ENCODE assay signal across 9 cellular contexts in the genomic region with DNA sequence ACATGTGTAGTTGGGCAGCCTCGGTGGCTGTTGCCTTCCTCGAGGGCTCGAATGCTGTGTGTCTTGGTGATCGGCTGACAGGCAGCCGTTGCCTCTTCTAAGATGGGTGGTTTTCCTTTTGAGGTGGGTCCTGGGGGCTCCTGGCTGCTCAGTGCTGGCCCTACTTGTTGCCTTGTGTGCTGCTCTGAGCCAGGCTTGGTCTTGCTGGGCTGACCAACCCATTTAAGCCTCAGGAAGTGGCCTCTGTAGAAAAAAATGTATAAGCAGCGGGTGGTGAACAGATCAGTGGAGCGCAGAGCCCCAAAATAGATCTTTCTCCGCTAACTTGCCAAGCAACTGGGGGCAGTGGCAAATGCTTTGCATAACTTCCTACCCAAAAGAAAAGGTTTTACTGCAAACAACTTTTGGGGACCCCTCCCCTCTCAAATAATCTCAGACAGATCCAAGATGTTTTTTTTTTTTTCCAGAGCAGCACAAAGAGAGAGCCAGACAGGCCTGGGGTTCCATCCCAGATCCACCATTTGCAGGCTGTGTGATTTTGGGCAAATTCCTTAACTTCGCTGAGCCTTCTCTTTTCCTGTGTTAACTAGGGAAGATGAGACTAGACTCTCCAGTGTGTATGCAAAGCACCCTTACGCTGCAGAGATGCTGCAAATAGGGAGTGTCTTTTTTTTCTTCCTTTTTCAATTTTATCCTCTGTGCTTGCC. TPM values are rescaled to one million over a fixed set of nuclear protein-coding genes. Genes with fewer than 3 reads are reported as not detected.
A peak's percentile ranks its signal among the peaks of the same experiment; 100 is the strongest.
DNase-seq lines count a peak whose midpoint lies in the region; ATAC-seq and TF ChIP-seq lines count a peak whose summit lies in the region.
"Had no signal": no experiment of that assay in that cellular context is flagged by ENCODE, and none has a peak within 500 bp of the region (broad histone marks: within the 10 kb centered on the region; RNA-seq: fewer than 3 reads in every experiment).

No MANE protein-coding gene starts in this region.

- H3K9me2 ChIP-seq in SU-DHL-6 (replicated peaks; ENCODE audit: insufficient read depth, low read length) = no peaks in the 10 kb centered on the region
- H3K9me2 ChIP-seq in hepatocyte (replicated peaks; ENCODE audit: insufficient read depth) = no peaks in the 10 kb centered on the region

- H3K27me3 ChIP-seq in SU-DHL-6 (ENCODE audit: low read length) = no peaks in the 10 kb centered on the region
- H3K27me3 ChIP-seq in thymus (ENCODE audit: control insufficient read depth, insufficient read depth) = no peaks in the 10 kb centered on the region
- no peaks in the 10 kb centered on the region for H3K27me3 ChIP-seq in hepatocyte

- peak overlapping the region; percentile 19 for H3K27ac Mint-ChIP-seq in activated T-cell treated with anti-CD3 and anti-CD28 coated beads, Interleukin-2, amount 50 U/mL, for 24 hours

- WGBS in thymus = 60% methylated on average over 10 of the region's 10 CpGs
- WGBS in hepatocyte (ENCODE audit: low lambda C conversion rate, missing lambda C conversion rate) = 92% methylated on average over 10 of the region's 10 CpGs

- no peaks in the 10 kb centered on the region for H3K4me1 ChIP-seq in thymus (ENCODE audit: control insufficient read depth, insufficient read depth, low read length)
- peaks cover 5% of the 10 kb centered on the region for H3K4me1 ChIP-seq in hepatocyte (ENCODE audit: insufficient read depth)

- H3K9me3 Mint-ChIP-seq in activated T-cell treated with anti-CD3 and anti-CD28 coated beads, Interleukin-2, amount 50 U/mL, for 24 hours = no peaks in the 10 kb centered on the region

- H3K4me2 ChIP-seq in SU-DHL-6 (ENCODE audit: low read depth, low read length, poor library complexity, severe bottlenecking) (peak overlapping the region; percentile 89), hepatocyte (no peak overlapping the region)

- peaks cover 90% of the 10 kb centered on the region for H3F3A ChIP-seq in SU-DHL-6 (ENCODE audit: insufficient read depth)

- no peaks in the 10 kb centered on the region for H3K27me3 Mint-ChIP-seq in activated T-cell treated with anti-CD3 and anti-CD28 coated beads, Interleukin-2, amount 50 U/mL, for 24 hours

- no peak overlapping the region for H2AFZ ChIP-seq in SU-DHL-6 (ENCODE audit: low read depth, low read length, severe bottlenecking)
- H2AFZ ChIP-seq in hepatocyte = no peak overlapping the region

- peak; percentile 46 for ATAC-seq in HG02938 (IDR thresholded peaks at IDR 0.05; ENCODE audit: unreplicated experiment)
- ATAC-seq: naive thymus-derived CD4-positive, alpha-beta T cell had no signal

- peak overlapping the region; percentile 100 for H3K27ac ChIP-seq in SU-DHL-6 (ENCODE audit: low read depth, low read length)
- peak overlapping the region; percentile 52 for H3K27ac ChIP-seq in thymus (ENCODE audit: low read depth)
- H3K27ac ChIP-seq in hepatocyte = no peak overlapping the region

- no peak for DNase-seq in activated T-cell treated with anti-CD3 and anti-CD28 coated beads, Interleukin-2, amount 50 U/mL, for 24 hours
- DNase-seq in activated T-cell treated with anti-CD3 and anti-CD28 coated beads for 4 hours = no peak
- DNase-seq in hepatocyte (ENCODE audit: low spot score) = no peak
- no peak for DNase-seq in NCI-H2196 treated with DMSO at 0.1 percent for 48 hours (lab: John Stamatoyannopoulos, UW; ENCODE audit: unreplicated experiment)
- no peak for DNase-seq in RPMI8226
- DNase-seq: naive thymus-derived CD4-positive, alpha-beta T cell had no signal

- peak overlapping the region; percentile 45 for H3K4me3 ChIP-seq in SU-DHL-6 (ENCODE audit: insufficient read depth, low read length, poor library complexity, severe bottlenecking)
- no peak overlapping the region for H3K4me3 ChIP-seq in thymus (ENCODE audit: low read length)
- no peak overlapping the region for H3K4me3 ChIP-seq in hepatocyte

- H3K36me3 Mint-ChIP-seq in activated T-cell treated with anti-CD3 and anti-CD28 coated beads, Interleukin-2, amount 50 U/mL, for 24 hours (ENCODE audit: low read depth) = no peaks in the 10 kb centered on the region
- H3K36me3 Mint-ChIP-seq: naive thymus-derived CD4-positive, alpha-beta T cell had no signal

- H3K36me3 ChIP-seq in SU-DHL-6 (ENCODE audit: low read length) = no peaks in the 10 kb centered on the region
- H3K36me3 ChIP-seq in thymus (ENCODE audit: control insufficient read depth, insufficient read depth) = no peaks in the 10 kb centered on the region
- no peaks in the 10 kb centered on the region for H3K36me3 ChIP-seq in hepatocyte (replicated peaks; ENCODE audit: insufficient read depth, low read depth)

- H3K9me3 ChIP-seq in SU-DHL-6 (ENCODE audit: insufficient read depth, low read length) (no peaks in the 10 kb centered on the region), thymus (ENCODE audit: control insufficient read depth) (no peaks in the 10 kb centered on the region), hepatocyte (ENCODE audit: low read depth) (no peaks in the 10 kb centered on the region)

- TF ChIP-seq CTCF in SU-DHL-6 (IDR thresholded peaks at IDR 0.05; ENCODE audit: insufficient read depth, low read length, poor library complexity, severe bottlenecking) (no peak), hepatocyte (IDR thresholded peaks at IDR 0.05; ENCODE audit: poor library complexity) (no peak)

- H3K79me2 ChIP-seq in SU-DHL-6 (ENCODE audit: insufficient read depth, low read length) = peaks cover 62% of the 10 kb centered on the region
- H3K79me2 ChIP-seq in hepatocyte = no peaks in the 10 kb centered on the region

- H4K20me1 ChIP-seq in SU-DHL-6 (ENCODE audit: low read depth, low read length) (no peaks in the 10 kb centered on the region), hepatocyte (ENCODE audit: insufficient read depth, poor library complexity, severe bottlenecking) (no peaks in the 10 kb centered on the region)

- H3K4me1 Mint-ChIP-seq in activated T-cell treated with anti-CD3 and anti-CD28 coated beads, Interleukin-2, amount 50 U/mL, for 24 hours (ENCODE audit: low read depth) = peaks cover 7% of the 10 kb centered on the region

- peak overlapping the region; percentile 70 for H3K9ac ChIP-seq in SU-DHL-6 (ENCODE audit: low read length)

- no peak overlapping the region for H3K4me3 Mint-ChIP-seq in activated T-cell treated with anti-CD3 and anti-CD28 coated beads, Interleukin-2, amount 50 U/mL, for 24 hours

RNA-seq across cellular contexts. Expression of a gene that starts 42.5 kb away (rescaled TPM):
- polyA plus RNA-seq in thymus = 14.2 TPM
- 5.0 and 7.8 TPM in 2 replicates for total RNA-seq in hepatocyte
- polyA plus RNA-seq in hepatocyte = 2.5 and 5.0 TPM in 2 replicates
